Comparison of ENCODE assay signal across 33 cellular contexts in the genomic region with DNA sequence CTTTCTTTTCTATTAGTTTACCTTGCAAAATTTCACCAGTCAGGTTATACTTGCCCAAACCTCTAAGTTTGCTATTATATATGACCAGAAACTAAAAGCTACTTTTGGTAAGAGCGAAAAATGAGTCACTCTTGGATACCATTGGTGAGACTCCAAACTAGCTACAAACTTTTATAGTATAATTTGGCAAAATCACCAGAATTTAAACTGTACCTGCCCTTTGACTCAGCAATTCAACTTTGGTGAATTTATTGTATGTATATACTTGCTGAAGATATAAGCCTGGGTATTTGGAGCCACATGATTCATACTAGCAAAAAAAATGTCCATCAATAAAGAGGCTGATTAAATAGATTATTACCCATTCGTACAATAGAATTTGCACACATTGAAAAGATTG.
"Had no signal": no experiment of that assay in that cellular context is flagged by ENCODE, and none has a peak within 500 bp of the region (broad histone marks: within the 10 kb centered on the region; RNA-seq: fewer than 3 reads in every experiment).

No MANE protein-coding gene starts in this region.

- H3K36me3 ChIP-seq: adrenal gland, ascending aorta, brain microvascular endothelial cell, breast epithelium, cardiac muscle cell had no signal

- DNase-seq: activated effector memory CD4-positive, alpha-beta T cell treated with anti-CD3 and anti-CD28 coated beads, Interleukin-2, amount 50 U/mL, for 16 hours; activated effector memory CD4-positive, alpha-beta T cell treated with Interleukin-2 at 50 U/mL for 16 hours; activated gamma-delta T cell; activated gamma-delta T cell treated with Interleukin-2 at 50 U/mL for 16 hours; activated naive CD4-positive, alpha-beta T cell; activated naive CD4-positive, alpha-beta T cell treated with anti-CD3 and anti-CD28 coated beads for 36 hours; activated naive CD4-positive, alpha-beta T cell treated with anti-CD3 and anti-CD28 coated beads, Interleukin-2, amount 10 ng/mL, durations not matched to agents 7 days and 5 days; activated naive CD4-positive, alpha-beta T cell treated with anti-CD3 and anti-CD28 coated beads, Interleukin-2, amount 50 U/mL, for 16 hours; activated naive CD4-positive, alpha-beta T cell treated with Interleukin-2 at 50 U/mL for 16 hours; activated naive CD8-positive, alpha-beta T cell treated with anti-CD3 and anti-CD28 coated beads for 36 hours; activated naive CD8-positive, alpha-beta T cell treated with anti-CD3 and anti-CD28 coated beads, Interleukin-2, amount 10 ng/mL, durations not matched to agents 7 days and 5 days; activated naive CD8-positive, alpha-beta T cell treated with anti-CD3 and anti-CD28 coated beads, Interleukin-2, amount 50 U/mL, for 24 hours; activated T-cell treated with anti-CD3 and anti-CD28 coated beads, Interleukin-2, amount 50 U/mL, for 24 hours; activated T-cell treated with anti-CD3 and anti-CD28 coated beads, Interleukin-2, amount 50 U/mL, for 4 hours; activated T-cell treated with anti-CD3 and anti-CD28 coated beads, Interleukin-2, amount 50 U/mL, for 48 hours; activated T-cell treated with anti-CD3 and anti-CD28 coated beads, Interleukin-2, amount 50 U/mL, for 72 hours; adrenal gland; amniotic stem cell; amygdala; anterior cingulate cortex; aorta; body of pancreas; brain microvascular endothelial cell; caudate nucleus; central memory CD4-positive, alpha-beta T cell; cerebellar nuclear complex had no signal

- H3K4me1 ChIP-seq: adrenal gland, ascending aorta, body of pancreas, breast epithelium had no signal

- H3K27me3 ChIP-seq: adrenal gland, ascending aorta, body of pancreas, brain microvascular endothelial cell, breast epithelium, cardiac muscle cell had no signal

- H3K27ac ChIP-seq: adrenal gland, ascending aorta, body of pancreas, brain microvascular endothelial cell, breast epithelium, cardiac muscle cell had no signal

- FAIRE-seq: astrocyte, bronchial epithelial cell had no signal

- H3K4me3 ChIP-seq: adrenal gland, ascending aorta, body of pancreas, breast epithelium, cardiac muscle cell had no signal

- ATAC-seq: activated naive CD4-positive, alpha-beta T cell treated with anti-CD3 and anti-CD28 coated beads, Interleukin-2, amount 50 U/mL, for 72 hours; activated naive CD8-positive, alpha-beta T cell treated with anti-CD3 and anti-CD28 coated beads, Interleukin-2, amount 50 U/mL, for 24 hours; activated T-cell treated with anti-CD3 and anti-CD28 coated beads, Interleukin-2, amount 50 U/mL, for 4 hours; activated T-cell treated with anti-CD3 and anti-CD28 coated beads, Interleukin-2, amount 50 U/mL, for 72 hours; activated T-helper 17 cell treated with anti-CD3 and anti-CD28 coated beads, Interleukin-2, amount 50 U/mL, for 72 hours; body of pancreas had no signal

- H3K9me3 ChIP-seq: adrenal gland, ascending aorta, body of pancreas, breast epithelium had no signal
